In the genomic region with DNA sequence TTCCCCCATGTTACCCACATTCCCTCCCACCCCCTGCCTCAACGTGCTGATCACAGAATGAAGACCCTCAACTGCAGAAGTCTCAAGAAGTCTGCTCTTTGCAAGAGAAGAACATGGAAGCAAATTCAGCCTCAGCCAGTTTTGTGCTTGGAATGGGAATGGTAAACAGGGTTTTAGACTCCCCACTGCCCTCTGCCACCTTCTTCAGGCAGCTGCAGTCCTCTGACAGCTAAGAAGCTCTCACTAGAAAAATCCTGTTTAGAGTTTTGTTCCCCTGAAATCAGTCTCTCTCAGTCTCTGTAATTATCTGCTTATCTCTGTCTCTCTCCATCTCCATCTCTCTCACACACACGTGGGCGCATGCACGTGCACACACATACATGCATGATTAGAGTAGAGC, we compare ENCODE assay signal across 23 cellular contexts.
DNase-seq lines count a peak whose midpoint lies in the region; ATAC-seq and TF ChIP-seq lines count a peak whose summit lies in the region.
"Had no signal": no experiment of that assay in that cellular context is flagged by ENCODE, and none has a peak within 500 bp of the region (broad histone marks: within the 10 kb centered on the region; RNA-seq: fewer than 3 reads in every experiment).

No MANE protein-coding gene starts in this region.

- H4K20me1 ChIP-seq in GM23338 (replicated peaks; ENCODE audit: insufficient read depth), result no peaks in the 10 kb centered on the region

- no peak overlapping the region for H2AFZ ChIP-seq in GM23338
- H2AFZ ChIP-seq: PC-9 had no signal

- H3K4me1 ChIP-seq in GM23338 (ENCODE audit: insufficient read depth) (no peaks in the 10 kb centered on the region; the same call in 1 of the 2 replicates), ovary (ENCODE audit: insufficient read depth) (peaks cover 6% of the 10 kb centered on the region), adrenal gland (replicated peaks in 1 of 2) (no peaks in the 10 kb centered on the region)
- H3K4me1 ChIP-seq: esophagus squamous epithelium had no signal

- no peak for TF ChIP-seq EP300 in ovary (IDR thresholded peaks at IDR 0.05)

- H3K27me3 Mint-ChIP-seq in GM23338 (ENCODE audit: insufficient read depth, low read depth, poor library complexity), result peaks cover 4% of the 10 kb centered on the region
- no peaks in the 10 kb centered on the region for H3K27me3 Mint-ChIP-seq in stimulated activated naive B cell treated with anti-CD40 and anti-IgM and Interleukin-4, amounts not matched to agents 10 μg/mL and 1 μg/mL and 100 μg/mL, for 72 hours
- H3K27me3 Mint-ChIP-seq: activated CD8-positive, alpha-beta memory T cell treated with anti-CD3 and anti-CD28 coated beads, Interleukin-2, amount 10 ng/mL, durations not matched to agents 7 days and 5 days; naive thymus-derived CD4-positive, alpha-beta T cell had no signal

- intact Hi-C loops in ovary (cut with DNase I) (no loop called here), adrenal gland (cut with DNase I) (no loop called here)

- TF ChIP-seq CTCF in AG04449 (IDR thresholded peaks at IDR 0.05; ENCODE audit: insufficient read depth, low read length, missing control alignments) (peak; percentile 1), GM23338 (conservative IDR thresholded peaks at IDR 0.05; ENCODE audit: low read depth in 2 of 2) (peak; percentile 19 to 28; a peak in 2 of 4 replicates), brain microvascular endothelial cell (IDR thresholded peaks at IDR 0.05; ENCODE audit: low read depth, low read length, missing control alignments) (peak; percentile 28), ovary (IDR thresholded peaks at IDR 0.05) (no peak), adrenal gland (IDR thresholded peaks at IDR 0.05) (no peak)

- H3K36me3 Mint-ChIP-seq in GM23338 (ENCODE audit: low read depth), result no peaks in the 10 kb centered on the region
- peaks cover 36 to 60% of the 10 kb centered on the region in 2 donors for H3K36me3 Mint-ChIP-seq in stimulated activated naive B cell treated with anti-CD40 and anti-IgM and Interleukin-4, amounts not matched to agents 10 μg/mL and 1 μg/mL and 100 μg/mL, for 72 hours

- TF ChIP-seq POLR2A in ovary (IDR thresholded peaks at IDR 0.05) (no peak), adrenal gland (IDR thresholded peaks at IDR 0.05) (no peak)

- peaks cover 12% of the 10 kb centered on the region; the same call in 2 of the 3 replicates for H3K4me1 Mint-ChIP-seq in GM23338
- H3K4me1 Mint-ChIP-seq in stimulated activated naive B cell treated with anti-CD40 and anti-IgM and Interleukin-4, amounts not matched to agents 10 μg/mL and 1 μg/mL and 100 μg/mL, for 72 hours, result no peaks in the 10 kb centered on the region

- no peaks in the 10 kb centered on the region for H3F3A ChIP-seq in GM23338 (replicated peaks; ENCODE audit: low read depth)

- peak; percentile 68 for ATAC-seq in GM23338
- ATAC-seq in stimulated activated naive B cell treated with anti-CD40 and anti-IgM and Interleukin-4, amounts not matched to agents 10 μg/mL and 1 μg/mL and 100 μg/mL, for 72 hours (replicated peaks), result no peak
- ATAC-seq: activated CD8-positive, alpha-beta memory T cell treated with anti-CD3 and anti-CD28 coated beads, Interleukin-2, amount 10 ng/mL, durations not matched to agents 7 days and 5 days; activated naive CD4-positive, alpha-beta T cell treated with anti-CD3 and anti-CD28 coated beads, Interleukin-2, amount 50 U/mL, for 72 hours; K562; naive thymus-derived CD4-positive, alpha-beta T cell had no signal

- no peak overlapping the region for H3K27ac Mint-ChIP-seq in GM23338
- no peak overlapping the region for H3K27ac Mint-ChIP-seq in stimulated activated naive B cell treated with anti-CD40 and anti-IgM and Interleukin-4, amounts not matched to agents 10 μg/mL and 1 μg/mL and 100 μg/mL, for 72 hours
- H3K27ac Mint-ChIP-seq: activated CD8-positive, alpha-beta memory T cell treated with anti-CD3 and anti-CD28 coated beads, Interleukin-2, amount 10 ng/mL, durations not matched to agents 7 days and 5 days; activated naive CD4-positive, alpha-beta T cell treated with anti-CD3 and anti-CD28 coated beads, Interleukin-2, amount 50 U/mL, for 72 hours; T-helper 1 cell treated with Interleukin-12 subunit alpha and Interleukin-12 subunit beta and Interleukin-4 antibody, amounts not matched to agents 30 μg/mL and 1 μg/mL, for 36 hours had no signal

- CTCF ChIA-PET in AG04449 (lab: Yijun Ruan, JAX), result interaction anchor here (0.9 to 2.4 kb wide), 6 partner anchors 9 to 368 kb away, joined by 3 to 10 read pairs (median 7); no protein-coding TSS in a partner anchor

- H3K36me3 ChIP-seq in GM23338 (ENCODE audit: insufficient read depth) (no peaks in the 10 kb centered on the region), brain microvascular endothelial cell (replicated peaks) (peaks cover 9% of the 10 kb centered on the region), ovary (no peaks in the 10 kb centered on the region), adrenal gland (replicated peaks in 1 of 2) (no peaks in the 10 kb centered on the region)

- H3K9me3 ChIP-seq in ovary (no peaks in the 10 kb centered on the region), adrenal gland (replicated peaks in 1 of 3) (no peaks in the 10 kb centered on the region)
- H3K9me3 ChIP-seq: esophagus squamous epithelium had no signal

- no peak for DNase-seq in AG04449 (ENCODE audit: low read depth, low spot score)
- peak; percentile 48 for DNase-seq in GM23338 (ENCODE audit: low spot score)
- DNase-seq in brain microvascular endothelial cell, result no peak
- DNase-seq in myocyte (ENCODE audit: low read depth), result peak; percentile 11
- DNase-seq in ovary, result no peak
- no peak for DNase-seq in adrenal gland
- no peak for DNase-seq in activated gamma-delta T cell (lab: John Stamatoyannopoulos, UW)
- DNase-seq in stimulated activated naive B cell treated with anti-CD40 and anti-IgM and Interleukin-4, amounts not matched to agents 10 μg/mL and 1 μg/mL and 100 μg/mL, for 72 hours, result no peak
- DNase-seq: activated CD4-positive, alpha-beta T cell treated with anti-CD3 and anti-CD28 coated beads for 48 hours; effector CD8-positive, alpha-beta T cell; esophagus squamous epithelium; mesendoderm; MM.1S; naive thymus-derived CD4-positive, alpha-beta T cell; NCI-H2227 treated with DMSO at 0.1 percent for 48 hours; NCI-H774; PC-9; posterior cingulate gyrus; SHP77 treated with DMSO at 0.1 percent for 48 hours had no signal

- H3K27ac ChIP-seq in GM23338 (ENCODE audit: low read depth), result no peak overlapping the region
- no peak overlapping the region for H3K27ac ChIP-seq in brain microvascular endothelial cell
- H3K27ac ChIP-seq in ovary, result no peak overlapping the region
- no peak overlapping the region for H3K27ac ChIP-seq in adrenal gland
- H3K27ac ChIP-seq: esophagus squamous epithelium, PC-9 had no signal

- in situ Hi-C loops in brain microvascular endothelial cell (cut with HindIII; ENCODE audit: low pct_ligation_motif_present, low sequenced_read_pairs), result no loop called here

- no peaks in the 10 kb centered on the region for H3K9me3 Mint-ChIP-seq in GM23338
- H3K9me3 Mint-ChIP-seq in stimulated activated naive B cell treated with anti-CD40 and anti-IgM and Interleukin-4, amounts not matched to agents 10 μg/mL and 1 μg/mL and 100 μg/mL, for 72 hours, result no peaks in the 10 kb centered on the region
- H3K9me3 Mint-ChIP-seq: activated naive CD4-positive, alpha-beta T cell treated with anti-CD3 and anti-CD28 coated beads, Interleukin-2, amount 50 U/mL, for 72 hours; naive thymus-derived CD4-positive, alpha-beta T cell; T-helper 1 cell treated with Interleukin-12 subunit alpha and Interleukin-12 subunit beta and Interleukin-4 antibody, amounts not matched to agents 30 μg/mL and 1 μg/mL, for 36 hours had no signal

- no peak overlapping the region for H3K4me3 ChIP-seq in AG04449 (ENCODE audit: low read depth, low read length)
- no peak overlapping the region for H3K4me3 ChIP-seq in GM23338
- no peak overlapping the region for H3K4me3 ChIP-seq in brain microvascular endothelial cell (ENCODE audit: low read depth, low read length)
- H3K4me3 ChIP-seq in ovary, result no peak overlapping the region
- no peak overlapping the region for H3K4me3 ChIP-seq in adrenal gland
- H3K4me3 ChIP-seq: esophagus squamous epithelium, K562, PC-9 had no signal

- no peak overlapping the region for H3K4me2 ChIP-seq in GM23338
- H3K4me2 ChIP-seq: PC-9 had no signal

- 74 to 77% (median 76%) methylated on average over 4 of the region's 4 CpGs for WGBS in ovary, 3 donors
- WGBS in adrenal gland, 4 donors, result 69 to 85% (median 82%) methylated on average over 4 of the region's 4 CpGs

- POLR2A ChIA-PET in AG04449 (lab: Yijun Ruan, JAX), result no interaction called here

- no peaks in the 10 kb centered on the region for H3K79me2 ChIP-seq in GM23338 (replicated peaks; ENCODE audit: insufficient read depth)

- H3K27me3 ChIP-seq in GM23338 (ENCODE audit: insufficient read depth) (no peaks in the 10 kb centered on the region), brain microvascular endothelial cell (replicated peaks) (no peaks in the 10 kb centered on the region), ovary (no peaks in the 10 kb centered on the region), adrenal gland (no peaks in the 10 kb centered on the region)
- H3K27me3 ChIP-seq: esophagus squamous epithelium had no signal

- H3K4me3 Mint-ChIP-seq in GM23338, result no peak overlapping the region
- no peak overlapping the region for H3K4me3 Mint-ChIP-seq in stimulated activated naive B cell treated with anti-CD40 and anti-IgM and Interleukin-4, amounts not matched to agents 10 μg/mL and 1 μg/mL and 100 μg/mL, for 72 hours
- H3K4me3 Mint-ChIP-seq: activated CD8-positive, alpha-beta memory T cell treated with anti-CD3 and anti-CD28 coated beads, Interleukin-2, amount 10 ng/mL, durations not matched to agents 7 days and 5 days; naive thymus-derived CD4-positive, alpha-beta T cell; T-helper 1 cell treated with Interleukin-12 subunit alpha and Interleukin-12 subunit beta and Interleukin-4 antibody, amounts not matched to agents 30 μg/mL and 1 μg/mL, for 36 hours had no signal

- H3K9me2 ChIP-seq in GM23338 (ENCODE audit: insufficient read depth), result no peaks in the 10 kb centered on the region

TF ChIP-seq in GM23338, 12 proteins besides CTCF, POLR2A, EP300 and RAD21 (continues in another document):
- TF ChIP-seq EZH2phosphoT487 (IDR thresholded peaks at IDR 0.05; ENCODE audit: unreplicated experiment), result no peak
- TF ChIP-seq ZNF331 (CRISPR knock-in tag; IDR thresholded peaks at IDR 0.05; ENCODE audit: low read depth), result no peak
- TF ChIP-seq ZNF114 (CRISPR knock-in tag; IDR thresholded peaks at IDR 0.05), result no peak

Comparison
In these comparisons a context has a peak if more than half of its experiments do, and no peak if none do; other contexts are left out.
1. DNase-seq: peak in GM23338 (single experiment) and myocyte (single experiment); none in AG04449 (single experiment), brain microvascular endothelial cell (single experiment), ovary (0 of 5), adrenal gland (0 of 7), activated gamma-delta T cell (single experiment) and stimulated activated naive B cell treated with anti-CD40 and anti-IgM and Interleukin-4, amounts not matched to agents 10 μg/mL and 1 μg/mL and 100 μg/mL, for 72 hours (single experiment).
2. CTCF ChIP-seq: peak in AG04449 (single experiment), GM23338 (2 of 2) and brain microvascular endothelial cell (single experiment); none in ovary (0 of 3) and adrenal gland (0 of 6).